11 cellular contexts compared by ENCODE assay signal in genomic region chr13:51625555-51626345, GRCh38. TPM values are rescaled to one million over a fixed set of nuclear protein-coding genes. Genes with fewer than 3 reads are reported as not detected.
A peak's percentile ranks its signal among the peaks of the same experiment; 100 is the strongest.
DNase-seq lines count a peak whose midpoint lies in the region; ATAC-seq and TF ChIP-seq lines count a peak whose summit lies in the region.
"Had no signal": no experiment of that assay in that cellular context is flagged by ENCODE, and none has a peak within 500 bp of the region (broad histone marks: within the 10 kb centered on the region; RNA-seq: fewer than 3 reads in every experiment).

No MANE protein-coding gene starts in this region.

- peaks cover 10 to 12% of the 10 kb centered on the region in 2 donors for H3K4me1 ChIP-seq in esophagus (ENCODE audit: control insufficient read depth in 2 of 2, insufficient read depth in 2 of 2, low read length in 1 of 2)

- no peaks in the 10 kb centered on the region for H3K27me3 Mint-ChIP-seq in CD14-positive monocyte (ENCODE audit: low read depth in 3 of 3)

- H3K36me3 ChIP-seq in esophagus (ENCODE audit: control insufficient read depth in 2 of 2, insufficient read depth in 2 of 2, low read length in 1 of 2) = peaks cover 0 to 3% of the 10 kb centered on the region in 2 donors

- no peaks in the 10 kb centered on the region for H3K9me3 ChIP-seq in esophagus (ENCODE audit: control insufficient read depth in 2 of 2, insufficient read depth in 1 of 2, low read depth in 1 of 2, low read length in 1 of 2)
- H3K9me3 ChIP-seq: SJSA1 had no signal

- TF ChIP-seq CTCF in CD14-positive monocyte (IDR thresholded peaks at IDR 0.05) = no peak

- no peaks in the 10 kb centered on the region for H3K27me3 ChIP-seq in esophagus (ENCODE audit: control insufficient read depth in 1 of 2, insufficient read depth in 2 of 2, low read length in 2 of 2)
- H3K27me3 ChIP-seq: SJSA1 had no signal

- H3K27ac ChIP-seq in esophagus (ENCODE audit: low read depth in 2 of 2, low read length in 1 of 2) = peak overlapping the region; percentile 59 to 70
- H3K27ac ChIP-seq: SJSA1 had no signal

- H3K27ac Mint-ChIP-seq in CD14-positive monocyte = peak overlapping the region; percentile 21 to 80 (median 72)

- H3K4me3 Mint-ChIP-seq in CD14-positive monocyte = no peak overlapping the region

- H3K4me3 ChIP-seq in esophagus (ENCODE audit: low read depth in 1 of 2, low read length in 2 of 2) = no peak overlapping the region
- H3K4me3 ChIP-seq: SJSA1 had no signal

- DNase-seq in CD14-positive monocyte (ENCODE audit: low spot score) (no peak), mucosa of gallbladder (ENCODE audit: low spot score) (peak; percentile 36), NCI-H1105 treated with DMSO at 0.1 percent for 48 hours (lab: John Stamatoyannopoulos, UW) (no peak), DMS114 treated with DMSO at 0.1 percent for 48 hours (lab: John Stamatoyannopoulos, UW; ENCODE audit: unreplicated experiment) (no peak)
- DNase-seq: activated CD4-positive, alpha-beta T cell treated with anti-CD3 and anti-CD28 coated beads, Interleukin-2, amount 50 U/mL, for 48 hours; NCI-H2171 had no signal

- ATAC-seq in SK-N-SH treated with all-trans-retinoic acid at 6 μM for 48 hours (peak; percentile 62), HG02588 (IDR thresholded peaks at IDR 0.05; ENCODE audit: unreplicated experiment) (no peak), HG02642 (IDR thresholded peaks at IDR 0.05; ENCODE audit: poor library complexity, unreplicated experiment) (no peak)

- 47 to 49% methylated on average over 7 of the region's 7 CpGs for WGBS in esophagus, 2 donors

- intact Hi-C loops in CD14-positive monocyte (cut with micrococcal nuclease) = no loop called here

- peaks cover 1 to 12% of the 10 kb centered on the region in 2 donors for H3K36me3 Mint-ChIP-seq in CD14-positive monocyte

- peaks cover 57% of the 10 kb centered on the region for H3K4me1 Mint-ChIP-seq in CD14-positive monocyte

- no peaks in the 10 kb centered on the region for H3K9me3 Mint-ChIP-seq in CD14-positive monocyte

TF ChIP-seq in SK-N-SH treated with all-trans-retinoic acid at 6 μM for 48 hours, 23 proteins besides CTCF, POLR2A, EP300 and RAD21:
- TF ChIP-seq TOX (CRISPR knock-in tag; IDR thresholded peaks at IDR 0.05; ENCODE audit: borderline replicate concordance) (no peak), OSR1 (CRISPR knock-in tag; IDR thresholded peaks at IDR 0.05) (no peak), CREB5 (CRISPR knock-in tag; IDR thresholded peaks at IDR 0.05; ENCODE audit: low read depth) (no peak), ESRRG (CRISPR knock-in tag; IDR thresholded peaks at IDR 0.05) (no peak), ZNF8 (CRISPR knock-in tag; IDR thresholded peaks at IDR 0.05) (no peak), ZFP30 (CRISPR knock-in tag; IDR thresholded peaks at IDR 0.05) (no peak)
TF ChIP-seq in SK-N-SH treated with all-trans-retinoic acid at 6 μM for 48 hours: peak in this region for 0.

RNA-seq across cellular contexts. Expression of gene WDFY2, which starts 41.5 kb away (rescaled TPM):
- 1 to 10 TPM; 6.5 to 9.1 TPM for polyA plus RNA-seq in CD14-positive monocyte
- polyA plus RNA-seq in esophagus = 1 to 10 TPM; 5.4 to 6.9 TPM
- total RNA-seq in mucosa of gallbladder = 8.7 TPM
